Comparison of ENCODE assay signal across 2 cellular contexts in genomic region chrX:45743906-45744625, GRCh38.
TF ChIP-seq lines count a peak whose summit lies in the region.

No MANE protein-coding gene starts in this region.

TF ChIP-seq in HCT116, 20 proteins besides CTCF, POLR2A, EP300 and RAD21 (continued from another document):
- no peak for TF ChIP-seq REST (IDR thresholded peaks at IDR 0.05; ENCODE audit: low read depth)
- TF ChIP-seq JUND (IDR thresholded peaks at IDR 0.05), result no peak
- TF ChIP-seq SIN3A (IDR thresholded peaks at IDR 0.05; ENCODE audit: low read depth), result no peak
- no peak for TF ChIP-seq TCF7L2 (IDR thresholded peaks at IDR 0.05; ENCODE audit: borderline replicate concordance, extremely low read depth, insufficient read depth, insufficient read length)
- TF ChIP-seq EZH2phosphoT487 (IDR thresholded peaks at IDR 0.05; ENCODE audit: borderline replicate concordance), result no peak
- no peak for TF ChIP-seq EZH2 (IDR thresholded peaks at IDR 0.05)
TF ChIP-seq in HCT116: peak in this region for 0.

TF ChIP-seq in SK-N-SH, 30 proteins besides CTCF, POLR2A, EP300 and RAD21 (continued from another document):
- TF ChIP-seq REST (IDR thresholded peaks at IDR 0.05; ENCODE audit: low read depth, low read length) (no peak), ELF1 (IDR thresholded peaks at IDR 0.05) (no peak), POLR2AphosphoS5 (IDR thresholded peaks at IDR 0.05; ENCODE audit: low read depth, low read length) (peak; percentile 39), MEF2A (IDR thresholded peaks at IDR 0.05; ENCODE audit: borderline replicate concordance, low read depth) (no peak), SIN3A (IDR thresholded peaks at IDR 0.05; ENCODE audit: borderline replicate concordance, low read depth, low read length) (0 out of 2 replicates have a peak, but pooled peaks have one; percentile 32), MAX (IDR thresholded peaks at IDR 0.05; ENCODE audit: low read depth) (no peak), PBX3 (IDR thresholded peaks at IDR 0.05) (no peak), FOSL2 (IDR thresholded peaks at IDR 0.05; ENCODE audit: borderline replicate concordance, low read depth) (no peak), FOXM1 (IDR thresholded peaks at IDR 0.05; ENCODE audit: low read depth) (no peak), CHD2 (IDR thresholded peaks at IDR 0.05; ENCODE audit: low read length, partially characterized antibody) (no peak), JUND (IDR thresholded peaks at IDR 0.05) (peak; percentile 35; the same call in 1 of the 2 replicates)
